Comparison of ENCODE assay signal across 17 cellular contexts in genomic region chr21:33973268-33973667, GRCh38.
"Had no signal": no experiment of that assay in that cellular context is flagged by ENCODE, and none has a peak within 500 bp of the region (broad histone marks: within the 10 kb centered on the region; RNA-seq: fewer than 3 reads in every experiment).

No MANE protein-coding gene starts in this region.

- ATAC-seq: activated T-cell treated with anti-CD3 and anti-CD28 coated beads, Interleukin-2, amount 50 U/mL, for 4 hours; effector memory CD8-positive, alpha-beta T cell; stimulated activated memory B cell treated with anti-CD40 and anti-IgM and Interleukin-4, amounts not matched to agents 10 μg/mL and 1 μg/mL and 100 μg/mL, for 72 hours; T-cell had no signal

- DNase-seq: activated CD4-positive, alpha-beta T cell treated with anti-CD3 and anti-CD28 coated beads for 48 hours; activated gamma-delta T cell; activated T-cell treated with anti-CD3 and anti-CD28 coated beads, Interleukin-2, amount 50 U/mL, for 4 hours; adrenal gland; cerebellar nuclear complex; effector memory CD8-positive, alpha-beta T cell; posterior cingulate gyrus; substantia nigra; T-cell; transverse colon had no signal

- H3K9me3 Mint-ChIP-seq: activated T-cell treated with anti-CD3 and anti-CD28 coated beads, Interleukin-2, amount 50 U/mL, for 4 hours; dendritic cell treated with granulocyte-macrophage colony-stimulating factor and Interleukin-4, amounts not matched to agents 40 ng/mL and 50 ng/mL, for 4 days; effector memory CD8-positive, alpha-beta T cell; stimulated activated memory B cell treated with anti-CD40 and anti-IgM and Interleukin-4, amounts not matched to agents 10 μg/mL and 1 μg/mL and 100 μg/mL, for 72 hours had no signal

- H3K4me3 ChIP-seq: adrenal gland, right atrium auricular region, SK-N-MC, skin epidermis, transverse colon had no signal

- H3K4me3 Mint-ChIP-seq: activated T-cell treated with anti-CD3 and anti-CD28 coated beads, Interleukin-2, amount 50 U/mL, for 4 hours; brain; dendritic cell treated with granulocyte-macrophage colony-stimulating factor and Interleukin-4, amounts not matched to agents 40 ng/mL and 50 ng/mL, for 4 days; effector memory CD8-positive, alpha-beta T cell; stimulated activated memory B cell treated with anti-CD40 and anti-IgM and Interleukin-4, amounts not matched to agents 10 μg/mL and 1 μg/mL and 100 μg/mL, for 72 hours; T-cell had no signal

- H3K9me3 ChIP-seq: adrenal gland, right atrium auricular region, transverse colon had no signal

- H3K36me3 Mint-ChIP-seq: brain; stimulated activated memory B cell treated with anti-CD40 and anti-IgM and Interleukin-4, amounts not matched to agents 10 μg/mL and 1 μg/mL and 100 μg/mL, for 72 hours had no signal

- H3K36me3 ChIP-seq: adrenal gland, right atrium auricular region, transverse colon had no signal

- H3K27me3 ChIP-seq: right atrium auricular region had no signal

- H3K27ac ChIP-seq: adrenal gland, epithelial cell of prostate, right atrium auricular region, SK-N-MC, skin epidermis, transverse colon had no signal

- H3K27me3 Mint-ChIP-seq: brain; dendritic cell treated with granulocyte-macrophage colony-stimulating factor and Interleukin-4, amounts not matched to agents 40 ng/mL and 50 ng/mL, for 4 days; effector memory CD8-positive, alpha-beta T cell; stimulated activated memory B cell treated with anti-CD40 and anti-IgM and Interleukin-4, amounts not matched to agents 10 μg/mL and 1 μg/mL and 100 μg/mL, for 72 hours; T-cell had no signal

- H3K27ac Mint-ChIP-seq: brain; dendritic cell treated with granulocyte-macrophage colony-stimulating factor and Interleukin-4, amounts not matched to agents 40 ng/mL and 50 ng/mL, for 4 days had no signal
